40 cellular contexts compared by ENCODE assay signal in the genomic region with DNA sequence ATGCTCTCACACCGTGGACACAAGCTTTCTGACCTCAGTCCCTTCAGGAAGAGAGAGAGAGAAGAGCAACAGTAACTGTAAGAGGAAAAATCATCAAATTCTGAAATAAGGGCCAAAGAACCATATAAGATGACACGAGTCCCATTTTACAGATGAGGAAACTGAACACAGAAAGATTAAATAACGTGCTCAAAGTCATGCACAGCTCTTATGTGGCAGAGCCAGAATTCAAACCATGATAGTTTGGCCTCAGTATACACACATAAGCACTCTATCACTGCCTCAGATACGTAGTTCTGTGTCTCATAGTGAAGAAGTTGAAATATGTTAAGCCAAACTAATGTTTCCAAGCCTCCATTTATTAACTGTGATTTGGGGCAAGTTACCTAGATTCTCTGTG. TPM values are rescaled to one million over a fixed set of nuclear protein-coding genes. Genes with fewer than 3 reads are reported as not detected.
"Had no signal": no experiment of that assay in that cellular context is flagged by ENCODE, and none has a peak within 500 bp of the region (broad histone marks: within the 10 kb centered on the region; RNA-seq: fewer than 3 reads in every experiment).

No MANE protein-coding gene starts in this region.

- H3K27me3 ChIP-seq: MG63 had no signal

- H3K9me3 ChIP-seq: MG63 had no signal

- H3K36me3 ChIP-seq: MG63 had no signal

- H3K4me3 ChIP-seq: MG63 had no signal

- DNase-seq: Karpas-422, Kasumi-1, MG63, MM.1S, MV-4-11, NCI-H1048, NCI-H1092, NCI-H1092 treated with DMSO at 0.1 percent for 48 hours, NCI-H1105, NCI-H1105 treated with DMSO at 0.1 percent for 48 hours, NCI-H1417, NCI-H1417 treated with DMSO at 0.1 percent for 48 hours, NCI-H1436, NCI-H1436 treated with DMSO at 0.1 percent for 48 hours, NCI-H146, NCI-H1694, NCI-H1694 treated with DMSO at 0.1 percent for 48 hours, NCI-H187, NCI-H187 treated with DMSO at 0.1 percent for 48 hours, NCI-H1930, NCI-H2029, NCI-H2029 treated with DMSO at 0.1 percent for 48 hours, NCI-H2081, NCI-H2081 treated with DMSO at 0.1 percent for 48 hours, NCI-H2107, NCI-H2171, NCI-H2171 treated with DMSO at 0.1 percent for 48 hours, NCI-H2227 treated with DMSO at 0.1 percent for 48 hours, NCI-H226, NCI-H345, NCI-H446, NCI-H446 treated with DMSO at 0.1 percent for 48 hours, NCI-H510A, NCI-H510A treated with DMSO at 0.1 percent for 48 hours, NCI-H524, NCI-H524 treated with DMSO at 0.1 percent for 48 hours had no signal

RNA-seq across cellular contexts. Expression of gene CHST4, which starts 35.2 kb away (rescaled TPM):
- total RNA-seq: NCI-H460 had no signal

RNA-seq across cellular contexts. Expression of gene TLE7, which starts 49.2 kb away (rescaled TPM):
- total RNA-seq: LHCN-M2, M059J, MCF 10A, NCI-H460 had no signal
